8 cellular contexts compared by ENCODE assay signal in the genomic region with DNA sequence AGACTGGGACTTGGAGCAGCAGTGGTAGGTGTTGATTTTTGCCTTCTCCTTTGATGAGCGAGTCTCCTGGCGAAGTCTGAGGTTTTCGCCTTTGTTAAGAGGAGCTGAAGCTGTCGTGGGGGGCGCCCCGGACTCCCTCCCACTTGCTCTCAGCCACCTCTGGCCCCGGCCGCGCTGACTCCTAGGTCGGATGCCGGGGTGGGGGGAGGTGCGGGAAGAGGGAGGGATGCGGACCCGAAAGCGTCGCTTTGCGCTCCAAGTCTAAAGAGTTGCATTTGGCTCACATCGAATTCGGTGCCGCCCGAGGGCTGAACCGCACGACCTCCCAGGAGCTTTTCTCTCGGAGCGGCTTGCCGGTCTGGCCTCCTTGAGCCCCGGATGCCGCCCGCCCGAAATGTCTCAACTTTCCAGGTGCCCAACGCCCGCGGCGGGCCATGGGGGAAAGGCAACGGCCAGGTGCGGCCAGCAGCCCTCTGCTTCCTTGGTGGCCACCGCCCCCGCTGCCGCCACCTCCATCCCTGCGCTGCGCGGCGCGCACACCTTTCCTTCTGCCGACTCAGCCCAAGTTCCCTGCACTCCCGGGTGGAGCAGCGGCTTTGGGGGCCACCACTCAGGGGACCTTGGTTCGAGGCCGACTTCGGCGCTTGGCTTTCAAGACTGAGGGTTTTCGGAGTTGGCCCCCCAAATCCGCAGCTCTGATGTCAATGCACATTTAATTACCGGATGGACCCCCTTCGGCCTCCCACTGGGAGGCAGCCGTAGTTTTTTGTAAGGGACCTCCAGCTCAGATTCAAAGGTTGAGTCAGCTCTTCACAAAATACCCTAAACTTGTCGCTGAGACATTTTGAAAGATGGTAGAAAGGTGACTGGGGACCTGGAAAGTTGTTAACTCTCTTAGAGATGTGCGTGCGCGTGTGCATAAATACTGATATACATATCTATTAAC. TPM values are rescaled to one million over a fixed set of nuclear protein-coding genes. Genes with fewer than 3 reads are reported as not detected.
DNase-seq lines count a peak whose midpoint lies in the region; TF ChIP-seq lines count a peak whose summit lies in the region.

No MANE protein-coding gene starts in this region.

- H3K36me3 Mint-ChIP-seq in activated naive CD4-positive, alpha-beta T cell treated with anti-CD3 and anti-CD28 coated beads for 36 hours (ENCODE audit: low read depth): no peaks in the 10 kb centered on the region

- H3K4me3 Mint-ChIP-seq in activated naive CD4-positive, alpha-beta T cell treated with anti-CD3 and anti-CD28 coated beads for 36 hours: peak overlapping the region; percentile 77

- no peaks in the 10 kb centered on the region for H3K9me3 Mint-ChIP-seq in activated naive CD4-positive, alpha-beta T cell treated with anti-CD3 and anti-CD28 coated beads for 36 hours

- H3K27me3 ChIP-seq in HL-60 (ENCODE audit: insufficient read depth, poor library complexity, severe bottlenecking) (no peaks in the 10 kb centered on the region), iPS-15b (ENCODE audit: control insufficient read depth, insufficient read depth, low read length) (peaks cover 7% of the 10 kb centered on the region)

- no peak overlapping the region for H3K27ac Mint-ChIP-seq in activated naive CD4-positive, alpha-beta T cell treated with anti-CD3 and anti-CD28 coated beads for 36 hours

- no peak for TF ChIP-seq CTCF in GM12864 (IDR thresholded peaks at IDR 0.05; ENCODE audit: low read depth, low read length, missing control alignments)
- TF ChIP-seq CTCF in HL-60 (IDR thresholded peaks at IDR 0.05; ENCODE audit: insufficient read depth, low read length): no peak

- H3K4me1 ChIP-seq in iPS-15b (ENCODE audit: control insufficient read depth, insufficient read depth, low read length): no peaks in the 10 kb centered on the region

- in situ Hi-C loops in G401 (cut with HindIII; ENCODE audit: low sequenced_read_pairs): no loop called here

- H3K9me3 ChIP-seq in iPS-15b (ENCODE audit: control insufficient read depth, insufficient read depth, low read length): peaks cover 6% of the 10 kb centered on the region

- H3K4me3 ChIP-seq in GM12864 (ENCODE audit: low read depth, low read length): peak overlapping the region; percentile 30
- peak overlapping the region; percentile 42 for H3K4me3 ChIP-seq in HL-60 (replicated peaks; ENCODE audit: insufficient read depth, low read length)
- peak overlapping the region; percentile 36 for H3K4me3 ChIP-seq in iPS-15b (ENCODE audit: low read depth, low read length)

- no peaks in the 10 kb centered on the region for H3K36me3 ChIP-seq in iPS-15b (ENCODE audit: control insufficient read depth, insufficient read depth, low read length)

- H3K9ac ChIP-seq in iPS-15b (ENCODE audit: low read depth, low read length): no peak overlapping the region

- CTCF ChIA-PET in activated naive CD4-positive, alpha-beta T cell treated with anti-CD3 and anti-CD28 coated beads for 36 hours (lab: Charles Lee): no interaction called here

- peak overlapping the region; percentile 73 for H3K27ac ChIP-seq in HL-60 (replicated peaks)

- H3K4me1 Mint-ChIP-seq in activated naive CD4-positive, alpha-beta T cell treated with anti-CD3 and anti-CD28 coated beads for 36 hours (ENCODE audit: low read depth): peaks cover 16% of the 10 kb centered on the region

- DNase-seq in GM12864 (ENCODE audit: low read depth) (no peak), HL-60 (ENCODE audit: low read depth in 1 of 2, low spot score in 1 of 2) (no peak), G401 (ENCODE audit: low spot score) (no peak), LoVo (ENCODE audit: low spot score) (no peak)
- DNase-seq in activated naive CD4-positive, alpha-beta T cell treated with anti-CD3 and anti-CD28 coated beads for 36 hours: peak; percentile 31
- DNase-seq in stimulated activated CD4-positive, alpha-beta T cell treated with anti-CD3 and anti-CD28 coated beads, Interleukin-4, amount 100 ng/mL, for 4 hours: peak; percentile 1 to 9
- no peak for DNase-seq in effector CD4-positive, alpha-beta T cell

- H3K27me3 Mint-ChIP-seq in activated naive CD4-positive, alpha-beta T cell treated with anti-CD3 and anti-CD28 coated beads for 36 hours (ENCODE audit: low read depth): peaks cover 2% of the 10 kb centered on the region

- intact Hi-C loops in activated naive CD4-positive, alpha-beta T cell treated with anti-CD3 and anti-CD28 coated beads for 36 hours (cut with micrococcal nuclease): loop anchor here (1.0 to 5.0 kb wide), 2 partner anchors 101 to 120 kb away; no protein-coding TSS in a partner anchor

RNA-seq across cellular contexts. Expression of a gene that starts 1.0 kb away (rescaled TPM):
- total RNA-seq in activated naive CD4-positive, alpha-beta T cell treated with anti-CD3 and anti-CD28 coated beads for 36 hours: 1 to 10 TPM; 1.7 to 2.0 TPM
- 0.58 TPM in 1 of 2 replicates, not detected in the other for total RNA-seq in G401 (2014; rRNA removed; shearing (Covaris generic))

Comparison
In these comparisons a context has a peak if more than half of its experiments do, and no peak if none do; other contexts are left out.
1. DNase-seq: peak in activated naive CD4-positive, alpha-beta T cell treated with anti-CD3 and anti-CD28 coated beads for 36 hours (single experiment) and stimulated activated CD4-positive, alpha-beta T cell treated with anti-CD3 and anti-CD28 coated beads, Interleukin-4, amount 100 ng/mL, for 4 hours (2 of 2); none in GM12864 (single experiment), HL-60 (0 of 2), G401 (single experiment), LoVo (single experiment) and effector CD4-positive, alpha-beta T cell (single experiment).
2. Peak in every context shown above with its lines, with median percentiles within 50 percentile points of each other: H3K4me3 ChIP-seq.